ENCODE assay signal across 10 cellular contexts in genomic region chr17:47316316-47316715, GRCh38. TPM values are rescaled to one million over a fixed set of nuclear protein-coding genes. Genes with fewer than 3 reads are reported as not detected.
A peak's percentile ranks its signal among the peaks of the same experiment; 100 is the strongest.
DNase-seq lines count a peak whose midpoint lies in the region; ATAC-seq, FAIRE-seq and TF ChIP-seq lines count a peak whose summit lies in the region.
"Had no signal": no experiment of that assay in that cellular context is flagged by ENCODE, and none has a peak within 500 bp of the region (broad histone marks: within the 10 kb centered on the region; RNA-seq: fewer than 3 reads in every experiment).

No MANE protein-coding gene starts in this region.

- WGBS in pancreas, 2 donors = 29 to 33% methylated on average over 3 of the region's 3 CpGs

- H3K36me3 Mint-ChIP-seq in T-helper 17 cell (ENCODE audit: low read depth) = no peaks in the 10 kb centered on the region

- no peak for TF ChIP-seq CTCF in AG10803 (conservative IDR thresholded peaks at IDR 0.05; ENCODE audit: low read length)
- TF ChIP-seq CTCF in ascending aorta (IDR thresholded peaks at IDR 0.05) = no peak
- TF ChIP-seq CTCF in fibroblast of pulmonary artery (IDR thresholded peaks at IDR 0.05; ENCODE audit: low read length, missing control alignments) = no peak
- no peak for TF ChIP-seq CTCF in pancreas (IDR thresholded peaks at IDR 0.05)

- H3K27me3 Mint-ChIP-seq in T-helper 17 cell = no peaks in the 10 kb centered on the region

- FAIRE-seq in pancreas (lab: Jason Lieb, UNC) = peak; percentile 20

- H3K27me3 ChIP-seq in ascending aorta (no peaks in the 10 kb centered on the region), pancreas (no peaks in the 10 kb centered on the region)
- H3K27me3 ChIP-seq: upper lobe of right lung had no signal

- intact Hi-C loops in ascending aorta (cut with DNase I) (loop anchor here (5.0 kb wide), 1 partner anchor 164 kb away; no protein-coding TSS in a partner anchor), pancreas (cut with DNase I) (loop anchor here in 1 of 3 donors (2.0 kb wide), 1 partner anchor 86 kb away; no protein-coding TSS in a partner anchor)

- no peaks in the 10 kb centered on the region for H3K4me1 Mint-ChIP-seq in T-helper 17 cell

- peak; percentile 70 for DNase-seq in AG10803 (ENCODE audit: low read depth)
- no peak for DNase-seq in ascending aorta (ENCODE audit: low spot score in 2 of 2)
- peak; percentile 54 for DNase-seq in fibroblast of pulmonary artery (ENCODE audit: low read depth)
- no peak for DNase-seq in pancreas
- no peak for DNase-seq in T-helper 17 cell
- DNase-seq in occipital lobe (lab: John Stamatoyannopoulos, UW) = no peak
- DNase-seq in NCI-H1417 (lab: John Stamatoyannopoulos, UW) = no peak
- DNase-seq: upper lobe of right lung had no signal

- H3K9me3 ChIP-seq in ascending aorta (peaks cover 0 to 8% of the 10 kb centered on the region in 2 donors), pancreas (no peaks in the 10 kb centered on the region), T-helper 17 cell (ENCODE audit: control insufficient read depth, low read length, poor library complexity, severe bottlenecking) (no peaks in the 10 kb centered on the region)
- H3K9me3 ChIP-seq: upper lobe of right lung had no signal

- H3K4me1 ChIP-seq in ascending aorta = peaks cover 19 to 40% of the 10 kb centered on the region in 2 donors
- no peaks in the 10 kb centered on the region for H3K4me1 ChIP-seq in pancreas

- no peak overlapping the region for H3K4me3 ChIP-seq in AG10803 (ENCODE audit: low read length)
- no peak overlapping the region for H3K4me3 ChIP-seq in ascending aorta
- no peak overlapping the region for H3K4me3 ChIP-seq in fibroblast of pulmonary artery (replicated peaks; ENCODE audit: low read depth, low read length)
- no peak overlapping the region for H3K4me3 ChIP-seq in pancreas
- H3K4me3 ChIP-seq: skin epidermis, upper lobe of right lung had no signal

- no peak overlapping the region for H3K27ac Mint-ChIP-seq in T-helper 17 cell

- ATAC-seq in pancreas (peak in 3 of 4 donors; percentile 52 to 70 (median 57)), HG03139 (IDR thresholded peaks at IDR 0.05; ENCODE audit: unreplicated experiment) (no peak), T-helper 17 cell (no peak)

- peaks cover 0 to 12% of the 10 kb centered on the region in 2 donors for H3K36me3 ChIP-seq in ascending aorta
- no peaks in the 10 kb centered on the region for H3K36me3 ChIP-seq in pancreas
- H3K36me3 ChIP-seq: upper lobe of right lung had no signal

- H3K27ac ChIP-seq in ascending aorta (peak overlapping the region; percentile 80 to 81), pancreas (no peak overlapping the region)
- H3K27ac ChIP-seq: upper lobe of right lung had no signal

- no peak overlapping the region for H3K4me3 Mint-ChIP-seq in T-helper 17 cell

RNA-seq across cellular contexts. Expression of gene EFCAB13, which starts 7.4 kb away (rescaled TPM):
- total RNA-seq in ascending aorta (1.2 TPM), pancreas (1 to 10 TPM in 5 of 6 donors, under 1 TPM in 1; 0.82 to 6.7 (median 2.6) TPM), T-helper 17 cell (1 to 10 TPM; 6.8 to 9.2 TPM), occipital lobe (16.8 TPM)
- polyA plus RNA-seq in pancreas = 1 to 10 TPM in 1 of 2 donors, under 1 TPM in 1; 0.46 to 1.2 TPM

Comparison
In these comparisons a context has a peak if more than half of its experiments do, and no peak if none do; other contexts are left out.
1. DNase-seq: peak in AG10803 (single experiment) and fibroblast of pulmonary artery (single experiment); none in ascending aorta (0 of 2), pancreas (0 of 6), T-helper 17 cell (0 of 3), occipital lobe (single experiment) and NCI-H1417 (0 of 3).
2. H3K27ac ChIP-seq: peak in ascending aorta (2 of 2); none in pancreas (0 of 4).
3. ATAC-seq: peak in pancreas (3 of 4); none in HG03139 (single experiment) and T-helper 17 cell (single experiment).